ENCODE assay signal across 8 cellular contexts in the genomic region with DNA sequence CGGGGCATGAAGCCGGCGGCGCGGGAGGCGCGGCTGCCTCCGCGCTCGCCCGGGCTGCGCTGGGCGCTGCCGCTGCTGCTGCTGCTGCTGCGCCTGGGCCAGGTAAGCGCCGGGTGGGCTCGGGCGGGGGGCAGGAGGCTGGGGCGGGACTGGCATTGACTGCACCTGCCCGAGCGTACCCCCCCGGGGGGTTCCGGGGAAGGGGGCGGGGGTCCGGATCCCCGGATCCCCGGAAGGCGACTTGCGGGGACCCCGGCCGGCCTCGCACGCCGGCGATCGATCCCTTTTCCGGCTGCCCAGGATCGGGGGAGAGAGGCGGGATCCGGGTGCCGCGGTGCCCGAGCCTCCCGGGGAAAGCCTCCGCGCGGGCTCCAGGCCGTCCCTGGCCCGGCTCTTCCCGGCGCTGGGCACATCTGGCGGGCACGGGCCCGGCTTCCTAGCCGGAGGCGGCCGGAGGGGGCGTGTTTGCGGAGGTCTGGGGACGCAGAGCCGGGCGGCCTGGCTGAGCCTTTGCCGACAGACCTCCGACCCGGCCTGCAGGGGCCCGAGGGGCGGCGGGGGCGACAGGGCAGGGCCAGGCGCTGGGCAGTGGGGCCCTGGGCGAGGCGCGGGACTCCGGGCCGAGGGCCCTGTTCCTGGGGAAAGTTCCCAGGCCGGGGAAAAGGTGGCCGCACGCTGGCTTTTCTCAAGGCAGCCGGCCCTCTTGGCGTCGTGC. TPM values are rescaled to one million over a fixed set of nuclear protein-coding genes. Genes with fewer than 3 reads are reported as not detected.
DNase-seq lines count a peak whose midpoint lies in the region; ATAC-seq and TF ChIP-seq lines count a peak whose summit lies in the region.

No MANE protein-coding gene starts in this region.

- TF ChIP-seq EP300 in transverse colon (IDR thresholded peaks at IDR 0.05; ENCODE audit: low read depth) = no peak

- intact Hi-C loops in CD4-positive, alpha-beta memory T cell (cut with micrococcal nuclease) = loop anchor here (1.0 to 5.0 kb wide), 4 partner anchors 20 to 126 kb away; no protein-coding TSS in a partner anchor
- intact Hi-C loops in transverse colon (cut with DNase I; ENCODE audit: low total_unique reads) = no loop called here

- H3K4me3 ChIP-seq in CD4-positive, alpha-beta memory T cell (ENCODE audit: low read length in 2 of 2) = peak overlapping the region; percentile 49 to 56
- H3K4me3 ChIP-seq in effector memory CD4-positive, alpha-beta T cell (ENCODE audit: insufficient read depth, low read depth, low read length, poor library complexity, severe bottlenecking) = peak overlapping the region; percentile 82
- H3K4me3 ChIP-seq in mesodermal cell (ENCODE audit: extremely low read depth, insufficient read depth, low read length, poor library complexity, severe bottlenecking) (peak overlapping the region; percentile 66), transverse colon (peak overlapping the region; percentile 84 to 94 (median 90))

- DNase-seq in CD4-positive, alpha-beta memory T cell = peak in 1 of 5 donors; percentile 23
- DNase-seq in T-helper 9 cell (peak; percentile 23), transverse colon (peak; percentile 63), DMS79 treated with DMSO at 0.1 percent for 48 hours (lab: John Stamatoyannopoulos, UW) (no peak)
- DNase-seq in effector memory CD4-positive, alpha-beta T cell = peak in 1 of 3 donors; percentile 15

- peak overlapping the region; percentile 53 for H3K27ac ChIP-seq in CD4-positive, alpha-beta memory T cell (ENCODE audit: low read depth, low read length)
- peak overlapping the region; percentile 44 for H3K27ac ChIP-seq in effector memory CD4-positive, alpha-beta T cell (ENCODE audit: insufficient read depth, low read length, poor library complexity, severe bottlenecking)
- H3K27ac ChIP-seq in mesodermal cell (ENCODE audit: low read depth, low read length, severe bottlenecking) (no peak overlapping the region), transverse colon (peak overlapping the region; percentile 78 to 86 (median 82))

- no peaks in the 10 kb centered on the region for H3K9me3 ChIP-seq in CD4-positive, alpha-beta memory T cell (ENCODE audit: control insufficient read depth in 1 of 2, low read length in 2 of 2)
- no peaks in the 10 kb centered on the region for H3K9me3 ChIP-seq in effector memory CD4-positive, alpha-beta T cell (ENCODE audit: control insufficient read depth, low read length)
- H3K9me3 ChIP-seq in mesodermal cell (ENCODE audit: control insufficient read depth, low read length) (no peaks in the 10 kb centered on the region), transverse colon (no peaks in the 10 kb centered on the region)

- TF ChIP-seq CTCF in transverse colon (IDR thresholded peaks at IDR 0.05) = peak in 1 of 5 experiments; percentile 19

- peaks cover 0 to 9% of the 10 kb centered on the region in 2 donors for H3K36me3 Mint-ChIP-seq in CD4-positive, alpha-beta memory T cell

- no peaks in the 10 kb centered on the region for H3K9me3 Mint-ChIP-seq in CD4-positive, alpha-beta memory T cell

- no peaks in the 10 kb centered on the region for H3K36me3 ChIP-seq in CD4-positive, alpha-beta memory T cell (ENCODE audit: insufficient read depth, low read length)
- no peaks in the 10 kb centered on the region for H3K36me3 ChIP-seq in effector memory CD4-positive, alpha-beta T cell (ENCODE audit: control insufficient read depth, insufficient read depth, low read length)
- H3K36me3 ChIP-seq in mesodermal cell (ENCODE audit: control insufficient read depth, insufficient read depth, low read length) (no peaks in the 10 kb centered on the region), transverse colon (no peaks in the 10 kb centered on the region)

- WGBS in mesodermal cell (ENCODE audit: insufficient coverage in 2 of 2), 2 experiments = 0 to 1% methylated on average over 60 to 69 of the region's 82 CpGs
- 0% methylated on average over 42 of the region's 82 CpGs; no CpG with 5 or more reads in 1 of the 2 donors for WGBS in transverse colon (ENCODE audit: low coverage in 1 of 2), 2 donors

- CTCF ChIA-PET in CD4-positive, alpha-beta memory T cell (lab: Charles Lee; ENCODE audit: partially characterized antibody) = interaction anchor here (2.3 kb wide), 1 partner anchor 127 kb away, joined by 15 read pairs; no protein-coding TSS in a partner anchor

- POLR2A ChIA-PET in CD4-positive, alpha-beta memory T cell (lab: Charles Lee; ENCODE audit: partially characterized antibody) = interaction anchor here (0.7 to 4.9 kb wide), 6 partner anchors 20 to 125 kb away, joined by 3 to 64 read pairs (median 12); no protein-coding TSS in a partner anchor

- ATAC-seq in GM19043 (IDR thresholded peaks at IDR 0.05; ENCODE audit: low read depth, unreplicated experiment) = peak; percentile 34
- peak; percentile 65 for ATAC-seq in HG03354 (IDR thresholded peaks at IDR 0.05; ENCODE audit: poor library complexity, severe bottlenecking, unreplicated experiment)

- no peak for TF ChIP-seq POLR2A in transverse colon (IDR thresholded peaks at IDR 0.05)

- H3K4me1 Mint-ChIP-seq in CD4-positive, alpha-beta memory T cell = peaks cover 30 to 42% (median 33%) of the 10 kb centered on the region in 4 donors

- H3K27me3 ChIP-seq in CD4-positive, alpha-beta memory T cell (ENCODE audit: insufficient read depth, low read length) = no peaks in the 10 kb centered on the region
- no peaks in the 10 kb centered on the region for H3K27me3 ChIP-seq in effector memory CD4-positive, alpha-beta T cell (replicated peaks; ENCODE audit: control insufficient read depth, insufficient read depth, low read length, poor library complexity, severe bottlenecking)
- H3K27me3 ChIP-seq in transverse colon = no peaks in the 10 kb centered on the region

- H3K27ac Mint-ChIP-seq in CD4-positive, alpha-beta memory T cell = peak overlapping the region in 2 of 7 donors; percentile 74 to 95

- no peaks in the 10 kb centered on the region for H3K27me3 Mint-ChIP-seq in CD4-positive, alpha-beta memory T cell

- peak overlapping the region; percentile 88 to 97 (median 94) for H3K4me3 Mint-ChIP-seq in CD4-positive, alpha-beta memory T cell

- H3K4me1 ChIP-seq in CD4-positive, alpha-beta memory T cell (ENCODE audit: insufficient read depth, low read length) = peaks cover 48% of the 10 kb centered on the region
- H3K4me1 ChIP-seq in effector memory CD4-positive, alpha-beta T cell (ENCODE audit: control insufficient read depth, insufficient read depth, low read length, poor library complexity, severe bottlenecking) = peaks cover 22% of the 10 kb centered on the region
- H3K4me1 ChIP-seq in mesodermal cell (ENCODE audit: control insufficient read depth, insufficient read depth, low read length, poor library complexity, severe bottlenecking) (peaks cover 13% of the 10 kb centered on the region), transverse colon (peaks cover 8 to 49% (median 34%) of the 10 kb centered on the region in 4 donors)

- in situ Hi-C loops in transverse colon (cut with MboI; ENCODE audit: low pct_ligation_motif_present in 1 of 4, low pct_unique_long_range_greater_than_20kb in 1 of 4, low sequenced_read_pairs in 3 of 4) = no loop called here

RNA-seq across cellular contexts. Expression of gene PTPRJ, which starts 0.7 kb away (rescaled TPM):
- 10 to 100 TPM; 57.8 to 57.9 TPM for total RNA-seq in CD4-positive, alpha-beta memory T cell
- polyA plus RNA-seq in CD4-positive, alpha-beta memory T cell = 10 to 100 TPM in 1 of 2 donors, 1 to 10 TPM in 1; 3.3 to 16.6 TPM
- polyA plus RNA-seq in mesodermal cell (2013, experiment 1 of 2) = 8.6 TPM
- polyA plus RNA-seq in mesodermal cell (2013, experiment 2 of 2) = 6.9 TPM
- total RNA-seq in transverse colon = 10 to 100 TPM; 25.3 to 40.8 (median 31.7) TPM
